ENCODE assay signal across 15 cellular contexts in genomic region chr17:22411185-22411784, GRCh38.
DNase-seq lines count a peak whose midpoint lies in the region; ATAC-seq lines count a peak whose summit lies in the region.
"Had no signal": no experiment of that assay in that cellular context is flagged by ENCODE, and none has a peak within 500 bp of the region (broad histone marks: within the 10 kb centered on the region; RNA-seq: fewer than 3 reads in every experiment).

No MANE protein-coding gene starts in this region.

- DNase-seq in right cardiac atrium = peak in 2 of 3 donors; percentile 16 to 37
- DNase-seq in left ventricle myocardium superior = no peak
- peak; percentile 6 to 32 for DNase-seq in NCI-H1930 (lab: John Stamatoyannopoulos, UW)
- peak; percentile 74 for DNase-seq in posterior vena cava (ENCODE audit: low spot score)
- no peak for DNase-seq in NCI-H1105 (lab: John Stamatoyannopoulos, UW)
- no peak for DNase-seq in NCI-H1694 (lab: John Stamatoyannopoulos, UW)
- no peak for DNase-seq in HK-2 (ENCODE audit: unreplicated experiment)
- DNase-seq: BE2C; Caco-2; CD8-positive, alpha-beta memory T cell; DMS53; H7; IMR-90 had no signal

- no peak for ATAC-seq in right cardiac atrium
- no peak for ATAC-seq in left ventricle myocardium superior
- ATAC-seq: A549, GM23338 had no signal

- no peak overlapping the region for H3K4me3 ChIP-seq in right cardiac atrium (ENCODE audit: low read length)
- H3K4me3 ChIP-seq: A549, GM23338 had no signal

- intact Hi-C loops in right cardiac atrium (cut with DNase I) = no loop called here
- intact Hi-C loops in left ventricle myocardium superior (cut with micrococcal nuclease) = no loop called here
- intact Hi-C loops in posterior vena cava (cut with DNase I) = no loop called here

- H3K9me3 ChIP-seq in right cardiac atrium (ENCODE audit: control insufficient read depth, low read length) = no peaks in the 10 kb centered on the region
- H3K9me3 ChIP-seq: A549, BE2C, Caco-2 had no signal

- H3K4me1 ChIP-seq in right cardiac atrium (ENCODE audit: control insufficient read depth, insufficient read depth, low read length) = no peaks in the 10 kb centered on the region
- H3K4me1 ChIP-seq: A549, BE2C, Caco-2 had no signal

- 80% methylated on average over 38 of the region's 38 CpGs for WGBS in right cardiac atrium

- no peaks in the 10 kb centered on the region for H3K27me3 ChIP-seq in right cardiac atrium (ENCODE audit: control insufficient read depth, insufficient read depth)
- H3K27me3 ChIP-seq: BE2C had no signal

- no peak overlapping the region for H3K27ac ChIP-seq in right cardiac atrium (ENCODE audit: low read length)
- H3K27ac ChIP-seq: A549 had no signal

Comparison
In these comparisons a context has a peak if more than half of its experiments do, and no peak if none do; other contexts are left out.
1. DNase-seq: peak in right cardiac atrium (2 of 3), NCI-H1930 (2 of 2) and posterior vena cava (single experiment); none in left ventricle myocardium superior (single experiment), NCI-H1105 (single experiment), NCI-H1694 (single experiment) and HK-2 (single experiment).